Comparison of ENCODE assay signal across 8 cellular contexts in genomic region chr6:36873612-36874011, GRCh38. TPM values are rescaled to one million over a fixed set of nuclear protein-coding genes. Genes with fewer than 3 reads are reported as not detected.
A peak's percentile ranks its signal among the peaks of the same experiment; 100 is the strongest.
DNase-seq lines count a peak whose midpoint lies in the region; ATAC-seq, FAIRE-seq and TF ChIP-seq lines count a peak whose summit lies in the region.

No MANE protein-coding gene starts in this region.

- DNase-seq in heart right ventricle = no peak
- DNase-seq in Right ventricle myocardium superior = no peak
- no peak for DNase-seq in SK-N-MC (ENCODE audit: low read depth, low spot score)
- no peak for DNase-seq in fibroblast of the aortic adventitia (ENCODE audit: low read depth)
- DNase-seq in spleen = no peak
- DNase-seq in H54 (ENCODE audit: insufficient read length, low spot score) = no peak
- no peak for DNase-seq in HEK293T (ENCODE audit: extremely low spot score)

- FAIRE-seq in H54 (lab: Jason Lieb, UNC) = no peak

- TF ChIP-seq CTCF in heart right ventricle (IDR thresholded peaks at IDR 0.05) (peak in 2 of 9 donors; percentile 11 to 16), fibroblast of the aortic adventitia (IDR thresholded peaks at IDR 0.05; ENCODE audit: insufficient read depth, low read length) (no peak), spleen (IDR thresholded peaks at IDR 0.05 in 8 of 11, conservative IDR thresholded peaks at IDR 0.05 in 3 of 11) (no peak)

- peak overlapping the region in 7 of 10 donors; percentile 74 to 94 (median 86) for H3K4me3 ChIP-seq in heart right ventricle
- H3K4me3 ChIP-seq in SK-N-MC = peak overlapping the region; percentile 90
- H3K4me3 ChIP-seq in fibroblast of the aortic adventitia (ENCODE audit: low read depth, low read length) = peak overlapping the region; percentile 99
- H3K4me3 ChIP-seq in spleen = peak overlapping the region; percentile 89 to 100 (median 96)

- TF ChIP-seq POLR2A in spleen (IDR thresholded peaks at IDR 0.05) (no peak), H54 (IDR thresholded peaks at IDR 0.05; ENCODE audit: low read depth, low read length) (no peak)

- peak overlapping the region; percentile 98 for H3K9ac ChIP-seq in SK-N-MC (ENCODE audit: insufficient read length)

- peak overlapping the region in 6 of 10 donors; percentile 86 to 98 (median 94) for H3K27ac ChIP-seq in heart right ventricle
- H3K27ac ChIP-seq in SK-N-MC = no peak overlapping the region; the same call in 1 of the 2 replicates
- H3K27ac ChIP-seq in spleen = peak overlapping the region in 2 of 8 donors; percentile 83 to 91

- intact Hi-C loops in heart right ventricle (cut with DNase I) (loop anchor here in 1 of 10 donors (10.0 kb wide), 1 partner anchor 341 kb away; no protein-coding TSS in a partner anchor), Right ventricle myocardium superior (cut with DNase I) (no loop called here), spleen (cut with DNase I; ENCODE audit: low total_unique reads) (no loop called here)

- peaks cover 2 to 46% (median 20%) of the 10 kb centered on the region in 9 donors for H3K4me1 ChIP-seq in heart right ventricle
- H3K4me1 ChIP-seq in spleen = peaks cover 15 to 47% (median 24%) of the 10 kb centered on the region in 6 donors

- CTCF ChIA-PET in HEK293T (lab: Yijun Ruan, JAX) = interaction anchor here (0.6 to 2.7 kb wide), 7 partner anchors 9 to 427 kb away, joined by 3 to 9 read pairs (median 5); partner anchors contain the start of gene C6orf89

- ATAC-seq in heart right ventricle (no peak), Right ventricle myocardium superior (ENCODE audit: poor library complexity) (no peak), GM18868 (IDR thresholded peaks at IDR 0.05; ENCODE audit: unreplicated experiment) (no peak)

- POLR2A ChIA-PET in HEK293T (lab: Yijun Ruan, JAX) = interaction anchor here (0.7 to 4.1 kb wide), 11 partner anchors 9 to 144 kb away, joined by 3 to 70 read pairs (median 7); partner anchors contain the start of genes C6orf89 and MTCH1

- 36 to 42% methylated on average over 2 of the region's 2 CpGs for WGBS in heart right ventricle, 2 donors
- WGBS in spleen, 5 donors = 35 to 53% (median 47%) methylated on average over 2 of the region's 2 CpGs

- no peaks in the 10 kb centered on the region for H3K9me3 ChIP-seq in heart right ventricle
- H3K9me3 ChIP-seq in SK-N-MC (ENCODE audit: low read depth, low read length) = no peaks in the 10 kb centered on the region
- no peaks in the 10 kb centered on the region for H3K9me3 ChIP-seq in spleen

- H3K27me3 ChIP-seq in heart right ventricle (no peaks in the 10 kb centered on the region), spleen (replicated peaks in 1 of 7) (no peaks in the 10 kb centered on the region)

- H3K36me3 ChIP-seq in heart right ventricle = peaks cover 0 to 31% (median 0%) of the 10 kb centered on the region in 9 donors
- peaks cover 40% of the 10 kb centered on the region for H3K36me3 ChIP-seq in SK-N-MC (ENCODE audit: insufficient read depth, low read length)
- H3K36me3 ChIP-seq in spleen = peaks cover 0 to 32% (median 17%) of the 10 kb centered on the region in 6 donors

TF ChIP-seq in HEK293T, 16 proteins besides CTCF, POLR2A, EP300 and RAD21:
- no peak for TF ChIP-seq ARNT (IDR thresholded peaks at IDR 0.05)
- no peak for TF ChIP-seq FOXK2 (IDR thresholded peaks at IDR 0.05)
- TF ChIP-seq L3MBTL2 (conservative IDR thresholded peaks at IDR 0.05) = no peak
- no peak for TF ChIP-seq BHLHE40 (IDR thresholded peaks at IDR 0.05; ENCODE audit: borderline replicate concordance)
- no peak for TF ChIP-seq SP1 (IDR thresholded peaks at IDR 0.05)
- TF ChIP-seq FOXM1 (IDR thresholded peaks at IDR 0.05; ENCODE audit: borderline replicate concordance) = no peak
- TF ChIP-seq LEF1 (IDR thresholded peaks at IDR 0.05; ENCODE audit: borderline replicate concordance) = no peak
- TF ChIP-seq SUZ12 (IDR thresholded peaks at IDR 0.05) = no peak
- no peak for TF ChIP-seq PKNOX1 (IDR thresholded peaks at IDR 0.05)
- no peak for TF ChIP-seq TARDBP (IDR thresholded peaks at IDR 0.05)
- TF ChIP-seq CTBP1 (IDR thresholded peaks at IDR 0.05; ENCODE audit: borderline replicate concordance) = no peak

RNA-seq across cellular contexts. Expression of gene PPIL1, which starts 1.0 kb away (rescaled TPM):
- total RNA-seq in heart right ventricle (100 to 1,000 TPM in 2 of 10 donors, 10 to 100 TPM in 8; 34.5 to 106 (median 49.2) TPM), Right ventricle myocardium superior (65.2 TPM), fibroblast of the aortic adventitia (ENCODE audit: low replicate concordance) (11.4 and 36.9 TPM in 2 replicates), spleen (10 to 100 TPM in 6 of 7 donors, 1 to 10 TPM in 1; 8.7 to 16.4 (median 13.3) TPM)
- polyA plus RNA-seq in heart right ventricle (10 to 100 TPM; 21.1 to 50.3 TPM), spleen (10 to 100 TPM; 10.2 to 26.4 (median 17.0) TPM)

RNA-seq across cellular contexts. Expression of gene C6orf89, which starts 12.1 kb away (rescaled TPM):
- total RNA-seq in heart right ventricle = 100 to 1,000 TPM in 1 of 10 donors, 10 to 100 TPM in 9; 64.6 to 104 (median 74.7) TPM
- 10 to 100 TPM; 22.5 to 23.1 TPM for polyA plus RNA-seq in heart right ventricle
- 73.2 TPM for total RNA-seq in Right ventricle myocardium superior
- 23.8 and 58.2 TPM in 2 replicates for total RNA-seq in fibroblast of the aortic adventitia (ENCODE audit: low replicate concordance)
- 10 to 100 TPM; 31.5 to 49.8 (median 37.9) TPM for total RNA-seq in spleen
- polyA plus RNA-seq in spleen = 10 to 100 TPM in 1 of 3 donors, 1 to 10 TPM in 2; 5.7 to 13.9 (median 6.6) TPM

RNA-seq across cellular contexts. Expression of gene CPNE5, which starts 34.4 kb away (rescaled TPM):
- total RNA-seq in heart right ventricle (10 to 100 TPM in 9 of 10 donors, 1 to 10 TPM in 1; 2.8 to 98.2 (median 29.0) TPM), Right ventricle myocardium superior (10.0 TPM), fibroblast of the aortic adventitia (ENCODE audit: low replicate concordance) (0.16 and 0.18 TPM in 2 replicates), spleen (10 to 100 TPM; 18.1 to 33.4 (median 23.4) TPM)
- polyA plus RNA-seq in heart right ventricle (10 to 100 TPM in 1 of 2 donors, 1 to 10 TPM in 1; 4.4 to 18.4 TPM), spleen (10 to 100 TPM in 2 of 3 donors, 1 to 10 TPM in 1; 9.5 to 15.6 (median 11.9) TPM)
